ENCODE assay signal across 15 cellular contexts in genomic region chr12:47554046-47554653, GRCh38.
"Had no signal": no experiment of that assay in that cellular context is flagged by ENCODE, and none has a peak within 500 bp of the region (broad histone marks: within the 10 kb centered on the region; RNA-seq: fewer than 3 reads in every experiment).

No MANE protein-coding gene starts in this region.

- ATAC-seq: activated CD4-positive, alpha-beta T cell treated with anti-CD3 and anti-CD28 coated beads for 36 hours; effector memory CD8-positive, alpha-beta T cell; pancreas; sciatic nerve; stimulated activated memory B cell treated with anti-CD40 and anti-IgM and Interleukin-4, amounts not matched to agents 10 μg/mL and 1 μg/mL and 100 μg/mL, for 72 hours; T-helper 17 cell had no signal

- H3K4me1 Mint-ChIP-seq: stimulated activated memory B cell treated with anti-CD40 and anti-IgM and Interleukin-4, amounts not matched to agents 10 μg/mL and 1 μg/mL and 100 μg/mL, for 72 hours had no signal

- H3K27me3 Mint-ChIP-seq: activated CD4-positive, alpha-beta T cell treated with anti-CD3 and anti-CD28 coated beads for 36 hours; activated naive CD8-positive, alpha-beta T cell treated with anti-CD3 and anti-CD28 coated beads for 36 hours; stimulated activated memory B cell treated with anti-CD40 and anti-IgM and Interleukin-4, amounts not matched to agents 10 μg/mL and 1 μg/mL and 100 μg/mL, for 72 hours had no signal

- H3K4me3 Mint-ChIP-seq: activated CD4-positive, alpha-beta T cell treated with anti-CD3 and anti-CD28 coated beads for 36 hours; activated naive CD8-positive, alpha-beta T cell treated with anti-CD3 and anti-CD28 coated beads for 36 hours; activated T-helper 1 cell treated with anti-CD3 and anti-CD28 coated beads, Interleukin-12 subunit alpha, Interleukin-12 subunit beta, Interleukin-2, Interleukin-4 antibody, amounts not matched to agents 30 ng/mL and 10 ng/mL and 1 ng/mL, durations not matched to agents 14 hours and 24 hours and 36 hours; effector memory CD8-positive, alpha-beta T cell; stimulated activated memory B cell treated with anti-CD40 and anti-IgM and Interleukin-4, amounts not matched to agents 10 μg/mL and 1 μg/mL and 100 μg/mL, for 72 hours; T-helper 17 cell had no signal

- H3K27ac Mint-ChIP-seq: activated CD4-positive, alpha-beta T cell treated with anti-CD3 and anti-CD28 coated beads for 36 hours; activated naive CD8-positive, alpha-beta T cell treated with anti-CD3 and anti-CD28 coated beads for 36 hours; activated T-helper 1 cell treated with anti-CD3 and anti-CD28 coated beads, Interleukin-12 subunit alpha, Interleukin-12 subunit beta, Interleukin-2, Interleukin-4 antibody, amounts not matched to agents 30 ng/mL and 10 ng/mL and 1 ng/mL, durations not matched to agents 14 hours and 24 hours and 36 hours; effector memory CD8-positive, alpha-beta T cell; stimulated activated memory B cell treated with anti-CD40 and anti-IgM and Interleukin-4, amounts not matched to agents 10 μg/mL and 1 μg/mL and 100 μg/mL, for 72 hours; T-helper 17 cell had no signal

- DNase-seq: activated CD4-positive, alpha-beta T cell treated with anti-CD3 and anti-CD28 coated beads for 36 hours; activated CD8-positive, alpha-beta memory T cell treated with anti-CD3 and anti-CD28 coated beads, Interleukin-2, amount 50 U/mL, for 48 hours; activated naive CD8-positive, alpha-beta T cell treated with anti-CD3 and anti-CD28 coated beads for 36 hours; anterior cingulate cortex; dermis blood vessel endothelial cell; effector memory CD8-positive, alpha-beta T cell; head of caudate nucleus; pancreas; stimulated activated CD4-positive, alpha-beta T cell treated with anti-CD3 and anti-CD28 coated beads, Interleukin-12 subunit alpha, Interleukin-12 subunit beta, amount 100 ng/mL, for 4 hours; stimulated activated CD4-positive, alpha-beta T cell treated with anti-CD3 and anti-CD28 coated beads, Interleukin-2, amount 100 ng/mL, for 24 hours; T-helper 17 cell; tibial artery had no signal
